ENCODE assay signal across 1 cellular context in genomic region chr2:201118121-201118956, GRCh38.
TF ChIP-seq lines count a peak whose summit lies in the region.

No MANE protein-coding gene starts in this region.

TF ChIP-seq in K562, 482 proteins besides CTCF, POLR2A, EP300 and RAD21 (continued from another document):
- TF ChIP-seq HINFP (tag; conservative IDR thresholded peaks at IDR 0.05; ENCODE audit: low read depth) (no peak), MCM7 (IDR thresholded peaks at IDR 0.05) (no peak), MITF (IDR thresholded peaks at IDR 0.05) (no peak), SMAD2 (IDR thresholded peaks at IDR 0.05; ENCODE audit: low read depth, low read length) (no peak), DMBX1 (CRISPR knock-in tag; IDR thresholded peaks at IDR 0.05; ENCODE audit: borderline replicate concordance) (no peak)
